Comparison of ENCODE assay signal across 9 cellular contexts in genomic region chr1:36984026-36984425, GRCh38. TPM values are rescaled to one million over a fixed set of nuclear protein-coding genes. Genes with fewer than 3 reads are reported as not detected.
"Had no signal": no experiment of that assay in that cellular context is flagged by ENCODE, and none has a peak within 500 bp of the region (broad histone marks: within the 10 kb centered on the region; RNA-seq: fewer than 3 reads in every experiment).

No MANE protein-coding gene starts in this region.

- H3K9me3 Mint-ChIP-seq: GM23338, IgD-negative memory B cell had no signal

- H3K4me3 Mint-ChIP-seq: GM23338, HFFc6, IgD-negative memory B cell had no signal

- H3K4me2 ChIP-seq: GM23338 had no signal

- ATAC-seq: GM23338 had no signal

- H2AFZ ChIP-seq: GM23338 had no signal

- H3K27ac Mint-ChIP-seq: GM23338, HFFc6, IgD-negative memory B cell had no signal

- FAIRE-seq: HTR-8/SVneo had no signal

- H3K4me3 ChIP-seq: GM23338 had no signal

- DNase-seq: H7, HCEC 1CT, HFFc6, KBM-7 had no signal

RNA-seq across cellular contexts. Expression of gene GRIK3, which starts 50.3 kb away (rescaled TPM):
- total RNA-seq: H4, HFFc6, HT-29 had no signal
